In genomic region chr5:88770290-88771257, GRCh38 we compare ENCODE assay signal across 24 cellular contexts.
DNase-seq lines count a peak whose midpoint lies in the region; ATAC-seq and TF ChIP-seq lines count a peak whose summit lies in the region.
"Had no signal": no experiment of that assay in that cellular context is flagged by ENCODE, and none has a peak within 500 bp of the region (broad histone marks: within the 10 kb centered on the region; RNA-seq: fewer than 3 reads in every experiment).

No MANE protein-coding gene starts in this region.

- no peaks in the 10 kb centered on the region for H3K79me2 ChIP-seq in GM23248 (ENCODE audit: insufficient read depth)

- no peak overlapping the region for H3K4me2 ChIP-seq in GM23248 (ENCODE audit: unreplicated experiment)
- H3K4me2 ChIP-seq: neural progenitor cell had no signal

- no peak for ATAC-seq in stimulated activated memory B cell treated with anti-CD40 and anti-IgM and Interleukin-4, amounts not matched to agents 10 μg/mL and 1 μg/mL and 100 μg/mL, for 72 hours
- no peak for ATAC-seq in naive thymus-derived CD4-positive, alpha-beta T cell
- no peak for ATAC-seq in GM19035 (IDR thresholded peaks at IDR 0.05; ENCODE audit: unreplicated experiment)
- ATAC-seq: activated CD8-positive, alpha-beta T cell treated with anti-CD3 and anti-CD28 coated beads for 36 hours; stimulated activated naive CD8-positive, alpha-beta T cell treated with anti-CD3 and anti-CD28 coated beads, Interleukin-15, amount 100 ng/mL, for 72 hours had no signal

- in situ Hi-C loops in GM23248 (cut with MboI): no loop called here

- TF ChIP-seq CTCF in epithelial cell of esophagus (IDR thresholded peaks at IDR 0.05; ENCODE audit: insufficient read depth, low read depth, low read length, missing control alignments): no peak

- intact Hi-C loops in naive thymus-derived CD4-positive, alpha-beta T cell (cut with micrococcal nuclease): no loop called here

- H3K9ac ChIP-seq in GM23248: no peak overlapping the region
- H3K9ac ChIP-seq: neural progenitor cell had no signal

- 80 to 84% methylated on average over 8 of the region's 8 CpGs for WGBS in GM23248 (ENCODE audit: low coverage in 1 of 2, low lambda C conversion rate in 2 of 2, missing lambda C conversion rate in 2 of 2), 2 experiments

- no peaks in the 10 kb centered on the region for H3K9me2 ChIP-seq in GM23248 (ENCODE audit: insufficient read depth)

- no peak overlapping the region for H3K4me3 ChIP-seq in GM23248
- H3K4me3 ChIP-seq in SJSA1: no peak overlapping the region
- no peak overlapping the region for H3K4me3 ChIP-seq in epithelial cell of esophagus (ENCODE audit: low read length)
- H3K4me3 ChIP-seq in naive thymus-derived CD4-positive, alpha-beta T cell (ENCODE audit: low read length): no peak overlapping the region
- H3K4me3 ChIP-seq: left ventricle myocardium inferior, neural progenitor cell had no signal

- H3K27ac ChIP-seq in GM23248 (no peak overlapping the region), SJSA1 (peak overlapping the region; percentile 49)
- H3K27ac ChIP-seq in naive thymus-derived CD4-positive, alpha-beta T cell (ENCODE audit: low read depth, low read length): no peak overlapping the region
- H3K27ac ChIP-seq: HL-60, left ventricle myocardium inferior, neural progenitor cell had no signal

- no peak overlapping the region for H2AFZ ChIP-seq in GM23248
- H2AFZ ChIP-seq: neural progenitor cell had no signal

- no peak overlapping the region for H3K4me3 Mint-ChIP-seq in stimulated activated memory B cell treated with anti-CD40 and anti-IgM and Interleukin-4, amounts not matched to agents 10 μg/mL and 1 μg/mL and 100 μg/mL, for 72 hours
- H3K4me3 Mint-ChIP-seq in naive thymus-derived CD4-positive, alpha-beta T cell: no peak overlapping the region
- H3K4me3 Mint-ChIP-seq: activated CD8-positive, alpha-beta T cell treated with anti-CD3 and anti-CD28 coated beads for 36 hours; neural progenitor cell; stimulated activated naive CD8-positive, alpha-beta T cell treated with anti-CD3 and anti-CD28 coated beads, Interleukin-15, amount 100 ng/mL, for 72 hours had no signal

- no peaks in the 10 kb centered on the region for H3K27me3 Mint-ChIP-seq in stimulated activated memory B cell treated with anti-CD40 and anti-IgM and Interleukin-4, amounts not matched to agents 10 μg/mL and 1 μg/mL and 100 μg/mL, for 72 hours
- H3K27me3 Mint-ChIP-seq in naive thymus-derived CD4-positive, alpha-beta T cell: peaks cover 3 to 33% (median 7%) of the 10 kb centered on the region in 5 donors
- H3K27me3 Mint-ChIP-seq: progenitor cell of endocrine pancreas had no signal

- H3K27me3 ChIP-seq in GM23248 (replicated peaks; ENCODE audit: insufficient read depth) (no peaks in the 10 kb centered on the region), SJSA1 (replicated peaks) (no peaks in the 10 kb centered on the region)
- no peaks in the 10 kb centered on the region for H3K27me3 ChIP-seq in naive thymus-derived CD4-positive, alpha-beta T cell (ENCODE audit: control insufficient read depth in 2 of 2, insufficient read depth in 2 of 2, low read length in 2 of 2)
- H3K27me3 ChIP-seq: neural progenitor cell had no signal

- peaks cover 59% of the 10 kb centered on the region for H3K4me1 Mint-ChIP-seq in stimulated activated memory B cell treated with anti-CD40 and anti-IgM and Interleukin-4, amounts not matched to agents 10 μg/mL and 1 μg/mL and 100 μg/mL, for 72 hours
- H3K4me1 Mint-ChIP-seq in naive thymus-derived CD4-positive, alpha-beta T cell: no peaks in the 10 kb centered on the region
- H3K4me1 Mint-ChIP-seq: neural progenitor cell; stimulated activated naive CD8-positive, alpha-beta T cell treated with anti-CD3 and anti-CD28 coated beads, Interleukin-15, amount 100 ng/mL, for 72 hours had no signal

- H3K9me3 ChIP-seq in GM23248 (ENCODE audit: low read depth) (no peaks in the 10 kb centered on the region), SJSA1 (replicated peaks) (no peaks in the 10 kb centered on the region)
- H3K9me3 ChIP-seq in naive thymus-derived CD4-positive, alpha-beta T cell (ENCODE audit: control insufficient read depth in 2 of 3, low read length in 3 of 3): no peaks in the 10 kb centered on the region
- H3K9me3 ChIP-seq: Caco-2, left ventricle myocardium inferior had no signal

- POLR2A ChIA-PET in naive thymus-derived CD4-positive, alpha-beta T cell (lab: Charles Lee): no interaction called here

- peak; percentile 46 for DNase-seq in GM23248
- DNase-seq in SJSA1 (ENCODE audit: low read depth in 1 of 2, low spot score in 2 of 2): no peak
- peak; percentile 32 for DNase-seq in epithelial cell of esophagus (ENCODE audit: low read depth)
- no peak for DNase-seq in COLO668 (lab: John Stamatoyannopoulos, UW; ENCODE audit: unreplicated experiment)
- no peak for DNase-seq in naive thymus-derived CD4-positive, alpha-beta T cell
- no peak for DNase-seq in midbrain (lab: John Stamatoyannopoulos, UW)
- DNase-seq: activated CD8-positive, alpha-beta T cell treated with anti-CD3 and anti-CD28 coated beads for 36 hours; activated gamma-delta T cell treated with Interleukin-2 at 50 U/mL for 16 hours; amniotic stem cell; Caco-2; central memory CD4-positive, alpha-beta T cell; erythroblast; left ventricle myocardium inferior; NCI-H1694; NCI-H82; small intestine; stimulated activated CD4-positive, alpha-beta T cell treated with anti-CD3 and anti-CD28 coated beads, Interleukin-2, amount 100 ng/mL, for 48 hours; stimulated activated naive CD8-positive, alpha-beta T cell treated with anti-CD3 and anti-CD28 coated beads, Interleukin-15, amount 100 ng/mL, for 72 hours; trophoblast cell had no signal

- 0 out of 2 replicates have a peak, but pooled peaks cover 5% of the 10 kb centered on the region for H3F3A ChIP-seq in GM23248 (ENCODE audit: insufficient read depth)

- no peaks in the 10 kb centered on the region for H3K9me3 Mint-ChIP-seq in stimulated activated memory B cell treated with anti-CD40 and anti-IgM and Interleukin-4, amounts not matched to agents 10 μg/mL and 1 μg/mL and 100 μg/mL, for 72 hours
- peaks cover 0 to 5% (median 0%) of the 10 kb centered on the region in 11 donors for H3K9me3 Mint-ChIP-seq in naive thymus-derived CD4-positive, alpha-beta T cell
- H3K9me3 Mint-ChIP-seq: activated CD8-positive, alpha-beta T cell treated with anti-CD3 and anti-CD28 coated beads for 36 hours; neural progenitor cell had no signal

- H3K4me1 ChIP-seq in GM23248 (ENCODE audit: insufficient read depth) (peaks cover 12% of the 10 kb centered on the region; the same call in 1 of the 2 replicates), SJSA1 (replicated peaks) (peaks cover 12% of the 10 kb centered on the region)
- no peaks in the 10 kb centered on the region for H3K4me1 ChIP-seq in naive thymus-derived CD4-positive, alpha-beta T cell (ENCODE audit: control insufficient read depth in 2 of 2, insufficient read depth in 2 of 2, low read length in 2 of 2)
- H3K4me1 ChIP-seq: Caco-2, neural progenitor cell had no signal

- H3K36me3 ChIP-seq in GM23248 (ENCODE audit: low read depth): no peaks in the 10 kb centered on the region
- H3K36me3 ChIP-seq in SJSA1: peaks cover 33% of the 10 kb centered on the region
- no peaks in the 10 kb centered on the region for H3K36me3 ChIP-seq in naive thymus-derived CD4-positive, alpha-beta T cell (ENCODE audit: control insufficient read depth in 2 of 3, insufficient read depth in 3 of 3, low read length in 3 of 3)
- H3K36me3 ChIP-seq: neural progenitor cell had no signal

- H3K27ac Mint-ChIP-seq in stimulated activated memory B cell treated with anti-CD40 and anti-IgM and Interleukin-4, amounts not matched to agents 10 μg/mL and 1 μg/mL and 100 μg/mL, for 72 hours: peak overlapping the region; percentile 28
- no peak overlapping the region for H3K27ac Mint-ChIP-seq in naive thymus-derived CD4-positive, alpha-beta T cell
- H3K27ac Mint-ChIP-seq: activated CD8-positive, alpha-beta T cell treated with anti-CD3 and anti-CD28 coated beads for 36 hours; neural progenitor cell; progenitor cell of endocrine pancreas; stimulated activated naive CD8-positive, alpha-beta T cell treated with anti-CD3 and anti-CD28 coated beads, Interleukin-15, amount 100 ng/mL, for 72 hours had no signal

- H3K36me3 Mint-ChIP-seq in stimulated activated memory B cell treated with anti-CD40 and anti-IgM and Interleukin-4, amounts not matched to agents 10 μg/mL and 1 μg/mL and 100 μg/mL, for 72 hours: peaks cover 76% of the 10 kb centered on the region
- H3K36me3 Mint-ChIP-seq in naive thymus-derived CD4-positive, alpha-beta T cell: no peaks in the 10 kb centered on the region
- H3K36me3 Mint-ChIP-seq: neural progenitor cell had no signal

- CTCF ChIA-PET in naive thymus-derived CD4-positive, alpha-beta T cell (lab: Charles Lee): no interaction called here

- H4K20me1 ChIP-seq in GM23248 (ENCODE audit: insufficient read depth): no peaks in the 10 kb centered on the region

Comparison
In these comparisons a context has a peak if more than half of its experiments do, and no peak if none do; other contexts are left out.
1. DNase-seq: peak in GM23248 (single experiment) and epithelial cell of esophagus (single experiment); none in SJSA1 (0 of 2), COLO668 (single experiment), naive thymus-derived CD4-positive, alpha-beta T cell (0 of 9) and midbrain (single experiment).